Comparison of ENCODE assay signal across 22 cellular contexts in genomic region chr18:55346387-55346786, GRCh38.
"Had no signal": no experiment of that assay in that cellular context is flagged by ENCODE, and none has a peak within 500 bp of the region (broad histone marks: within the 10 kb centered on the region; RNA-seq: fewer than 3 reads in every experiment).

No MANE protein-coding gene starts in this region.

- H3K36me3 Mint-ChIP-seq: activated naive CD8-positive, alpha-beta T cell; immature natural killer cell; natural killer cell treated with Interleukin-12 subunit alpha and Interleukin-12 subunit beta and Interleukin-15 and Interleukin-18, amount 100 ng/mL, for 72 hours had no signal

- H3K36me3 ChIP-seq: left lung, right lobe of liver, thyroid gland, upper lobe of left lung, vagina had no signal

- H3K27me3 Mint-ChIP-seq: activated naive CD8-positive, alpha-beta T cell had no signal

- H3K27ac Mint-ChIP-seq: activated naive CD8-positive, alpha-beta T cell; immature natural killer cell; natural killer cell treated with Interleukin-12 subunit alpha and Interleukin-12 subunit beta and Interleukin-15 and Interleukin-18, amount 100 ng/mL, for 72 hours had no signal

- DNase-seq: activated CD4-positive, alpha-beta T cell treated with anti-CD3 and anti-CD28 coated beads for 4 hours; activated CD4-positive, alpha-beta T cell treated with anti-CD3 and anti-CD28 coated beads, Interleukin-2, amount 50 U/mL, for 4 hours; activated effector memory CD4-positive, alpha-beta T cell treated with Interleukin-2 at 50 U/mL for 16 hours; activated naive CD4-positive, alpha-beta T cell treated with Interleukin-2 at 50 U/mL for 16 hours; cortex of kidney; foreskin fibroblast; head of caudate nucleus; immature natural killer cell; left lung; mesendoderm; mucosa of descending colon; right lobe of liver; stimulated activated CD4-positive, alpha-beta T cell treated with anti-CD3 and anti-CD28 coated beads, Interleukin-12 subunit alpha, Interleukin-12 subunit beta, amount 100 ng/mL, for 4 hours; stimulated activated CD4-positive, alpha-beta T cell treated with anti-CD3 and anti-CD28 coated beads, Interleukin-4, amount 100 ng/mL, for 1 hour; stimulated activated naive CD8-positive, alpha-beta T cell treated with anti-CD3 and anti-CD28 coated beads, Interleukin-15, Interleukin-2, amounts not matched to agents 100 U/mL and 50 U/mL, for 24 hours; thyroid gland; upper lobe of left lung had no signal

- H3K27me3 ChIP-seq: left lung, thyroid gland, upper lobe of left lung, vagina had no signal

- H3K4me3 Mint-ChIP-seq: activated naive CD8-positive, alpha-beta T cell; immature natural killer cell; natural killer cell treated with Interleukin-12 subunit alpha and Interleukin-12 subunit beta and Interleukin-15 and Interleukin-18, amount 100 ng/mL, for 72 hours had no signal

- H3K9me3 ChIP-seq: left lung, mucosa of descending colon, right lobe of liver, thyroid gland, upper lobe of left lung, vagina had no signal

- ATAC-seq: esophagus mucosa; left lung; mucosa of descending colon; natural killer cell treated with Interleukin-12 subunit alpha and Interleukin-12 subunit beta and Interleukin-15 and Interleukin-18, amount 100 ng/mL, for 72 hours; right lobe of liver; stimulated activated naive CD8-positive, alpha-beta T cell treated with anti-CD3 and anti-CD28 coated beads, Interleukin-15, Interleukin-2, amounts not matched to agents 100 U/mL and 50 U/mL, for 24 hours had no signal

- H3K9me3 Mint-ChIP-seq: immature natural killer cell; natural killer cell treated with Interleukin-12 subunit alpha and Interleukin-12 subunit beta and Interleukin-15 and Interleukin-18, amount 100 ng/mL, for 72 hours had no signal

- H3K4me1 ChIP-seq: left lung, right lobe of liver, thyroid gland had no signal

- H3K4me3 ChIP-seq: left lung, lung, mucosa of descending colon, right lobe of liver, thyroid gland, upper lobe of left lung, vagina had no signal

- H3K27ac ChIP-seq: left lung, right lobe of liver, thyroid gland, upper lobe of left lung, vagina had no signal
